19 cellular contexts compared by ENCODE assay signal in the genomic region with DNA sequence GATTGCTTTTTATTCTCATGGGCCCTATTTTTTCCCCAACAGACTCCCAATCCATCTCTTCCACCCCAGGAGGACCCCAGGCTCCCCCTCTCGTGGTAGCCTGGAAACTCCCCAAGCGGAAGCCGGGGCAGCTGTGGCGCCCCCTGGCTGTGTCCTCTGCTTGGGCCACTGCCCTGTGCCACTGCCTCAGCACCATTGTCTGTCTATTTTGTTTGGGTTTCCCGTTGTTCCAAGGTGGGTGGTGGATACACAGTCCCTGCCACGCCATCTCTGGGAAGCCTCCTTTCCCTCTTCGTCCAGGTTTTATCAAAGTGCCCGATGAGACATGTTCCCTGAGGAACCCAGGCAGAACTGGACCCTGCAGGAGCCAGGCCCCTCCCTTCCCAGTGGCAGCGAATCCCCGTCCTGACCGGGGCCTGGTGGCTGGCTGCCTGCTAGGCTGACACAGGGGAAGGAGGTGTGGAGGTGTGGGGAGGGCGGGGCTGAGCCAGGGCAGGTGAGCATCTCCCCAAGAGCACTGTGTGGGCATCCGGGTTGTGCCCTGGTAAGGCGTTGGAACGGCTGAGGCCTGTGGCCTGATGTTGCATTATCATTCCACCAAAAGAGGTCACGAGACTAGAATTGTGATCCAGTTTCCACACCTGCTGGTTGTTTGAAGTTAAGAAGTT.
DNase-seq lines count a peak whose midpoint lies in the region; ATAC-seq, FAIRE-seq and TF ChIP-seq lines count a peak whose summit lies in the region.
"Had no signal": no experiment of that assay in that cellular context is flagged by ENCODE, and none has a peak within 500 bp of the region (broad histone marks: within the 10 kb centered on the region; RNA-seq: fewer than 3 reads in every experiment).

No MANE protein-coding gene starts in this region.

- in situ Hi-C loops in K562 (cut with MboI) = no loop called here

- 7% methylated on average over 13 of the region's 16 CpGs for WGBS in K562 (ENCODE audit: insufficient coverage, low coverage, missing lambda C conversion rate)

- no peaks in the 10 kb centered on the region for H3K9me3 ChIP-seq in A673 (ENCODE audit: low read depth, low read length, poor library complexity, severe bottlenecking)
- no peaks in the 10 kb centered on the region for H3K9me3 ChIP-seq in K562 (replicated peaks; ENCODE audit: control insufficient read depth, insufficient read depth, low read depth, low read length)
- H3K9me3 ChIP-seq: MG63 had no signal

- TF ChIP-seq RAD21 in K562 (CRISPR knock-in tag; conservative IDR thresholded peaks at IDR 0.05 in 1 of 2, IDR thresholded peaks at IDR 0.05 in 1 of 2) = no peak

- H3K4me2 ChIP-seq in K562 (ENCODE audit: insufficient read depth, low read length) = no peak overlapping the region
- H3K4me2 ChIP-seq: KMS-11 had no signal

- BruUV-seq in A673 (replicated peaks; lab: Mats Ljungman, UMichigan) (no TSS peak), K562 (replicated peaks; lab: Mats Ljungman, UMichigan) (no TSS peak)

- intact Hi-C loops in A673 (cut with micrococcal nuclease; ENCODE audit: unreplicated experiment) (no loop called here), K562 (cut with micrococcal nuclease) (no loop called here)

- peak; percentile 59; the same call in 2 of the 3 replicates for ATAC-seq in K562
- no peak for ATAC-seq in HG02610 (IDR thresholded peaks at IDR 0.05; ENCODE audit: unreplicated experiment)

- no peak for TF ChIP-seq POLR2A in K562 (conservative IDR thresholded peaks at IDR 0.05)

- POLR2A ChIA-PET in A673 (lab: Charles Lee; ENCODE audit: low non-redundant PET) (no interaction called here), K562 (lab: Yijun Ruan, JAX) (no interaction called here)

- H4K20me1 ChIP-seq in K562 (replicated peaks; ENCODE audit: control insufficient read depth, insufficient read depth, low read length) = 0 out of 2 replicates have a peak, but pooled peaks cover 6% of the 10 kb centered on the region

- TF ChIP-seq EP300 in K562 (IDR thresholded peaks at IDR 0.05; ENCODE audit: low read length) = no peak

- TF ChIP-seq CTCF in A673 (conservative IDR thresholded peaks at IDR 0.05; ENCODE audit: low read depth, low read length) = peak; percentile 53
- TF ChIP-seq CTCF in K562 (IDR thresholded peaks at IDR 0.05 in 2 of 3, conservative IDR thresholded peaks at IDR 0.05 in 1 of 3; ENCODE audit: insufficient read depth in 2 of 3, low read depth in 1 of 3, low read length in 3 of 3) = peak; percentile 21 to 59 (median 35); a peak in 5 of 6 replicates

- DNase-seq in A673 (ENCODE audit: low spot score) (no peak), HTR-8/SVneo (ENCODE audit: insufficient read length, low spot score) (no peak), K562 (ENCODE audit: extremely low read depth in 1 of 4, low spot score in 3 of 4) (no peak), iPS-NIHi7 (ENCODE audit: extremely low spot score) (peak; percentile 46), NCI-H2029 (lab: John Stamatoyannopoulos, UW) (no peak), HuH-7 (ENCODE audit: low spot score) (no peak)
- no peak for DNase-seq in activated CD4-positive, CD25-positive, alpha-beta regulatory T cell (lab: John Stamatoyannopoulos, UW)
- DNase-seq: ACHN; CD4-positive, alpha-beta T cell; MG63; NCI-H1105; NCI-H187; NCI-H2171; NCI-H510A; NCI-H82 had no signal

- H3K27me3 ChIP-seq in A673 (replicated peaks; ENCODE audit: insufficient read depth, low read depth, low read length, poor library complexity) (peaks cover 8% of the 10 kb centered on the region), K562 (ENCODE audit: control insufficient read depth in 2 of 2, insufficient read depth in 2 of 2, low read length in 2 of 2) (peaks cover 0 to 21% of the 10 kb centered on the region in 2 experiments; a peak in 2 of 5 replicates)

- no peaks in the 10 kb centered on the region for H3K36me3 ChIP-seq in A673 (ENCODE audit: insufficient read depth, low read length, poor library complexity, severe bottlenecking)
- no peaks in the 10 kb centered on the region for H3K36me3 ChIP-seq in K562 (ENCODE audit: control insufficient read depth, insufficient read depth, low read length)
- H3K36me3 ChIP-seq: MG63 had no signal

- H3K27ac ChIP-seq in A673 (ENCODE audit: low read depth, low read length, poor library complexity, severe bottlenecking) = no peak overlapping the region
- no peak overlapping the region for H3K27ac ChIP-seq in K562 (ENCODE audit: extremely low read depth, low read depth, low read length)
- H3K27ac ChIP-seq: KMS-11 had no signal

- no peaks in the 10 kb centered on the region for H3K79me2 ChIP-seq in K562 (ENCODE audit: control insufficient read depth, insufficient read depth, low read length)

- no peaks in the 10 kb centered on the region for H3K4me1 ChIP-seq in A673 (ENCODE audit: insufficient read depth, low read length, poor library complexity, severe bottlenecking)
- H3K4me1 ChIP-seq in K562 (replicated peaks in 1 of 2; ENCODE audit: control insufficient read depth in 2 of 2, insufficient read depth in 2 of 2, low read length in 2 of 2) = no peaks in the 10 kb centered on the region

- FAIRE-seq in HTR-8/SVneo (lab: Jason Lieb, UNC) = peak; percentile 44
- no peak for FAIRE-seq in K562 (lab: Jason Lieb, UNC)
- FAIRE-seq: H54, RCC 7860 had no signal

- H3K9me1 ChIP-seq in K562 (ENCODE audit: control insufficient read depth, insufficient read depth, low read length) = no peaks in the 10 kb centered on the region

- no peak overlapping the region for H2AFZ ChIP-seq in K562 (ENCODE audit: low read depth, low read length)

- no peak overlapping the region for H3K9ac ChIP-seq in K562 (ENCODE audit: insufficient read depth in 1 of 2, low read depth in 2 of 2, low read length in 2 of 2)
- H3K9ac ChIP-seq: KMS-11 had no signal

- CTCF ChIA-PET in A673 (lab: Charles Lee) = no interaction called here
- CTCF ChIA-PET in K562 (lab: Yijun Ruan, JAX; ENCODE audit: low intra/inter-chr PET ratio) = no interaction called here

- H3K4me3 ChIP-seq in A673 (ENCODE audit: low read depth, low read length, poor library complexity, severe bottlenecking) (no peak overlapping the region), K562 (no peak overlapping the region)
- H3K4me3 ChIP-seq: MG63 had no signal

TF ChIP-seq in K562, 482 proteins besides CTCF, POLR2A, EP300 and RAD21:
- TF ChIP-seq, protein P1, sequence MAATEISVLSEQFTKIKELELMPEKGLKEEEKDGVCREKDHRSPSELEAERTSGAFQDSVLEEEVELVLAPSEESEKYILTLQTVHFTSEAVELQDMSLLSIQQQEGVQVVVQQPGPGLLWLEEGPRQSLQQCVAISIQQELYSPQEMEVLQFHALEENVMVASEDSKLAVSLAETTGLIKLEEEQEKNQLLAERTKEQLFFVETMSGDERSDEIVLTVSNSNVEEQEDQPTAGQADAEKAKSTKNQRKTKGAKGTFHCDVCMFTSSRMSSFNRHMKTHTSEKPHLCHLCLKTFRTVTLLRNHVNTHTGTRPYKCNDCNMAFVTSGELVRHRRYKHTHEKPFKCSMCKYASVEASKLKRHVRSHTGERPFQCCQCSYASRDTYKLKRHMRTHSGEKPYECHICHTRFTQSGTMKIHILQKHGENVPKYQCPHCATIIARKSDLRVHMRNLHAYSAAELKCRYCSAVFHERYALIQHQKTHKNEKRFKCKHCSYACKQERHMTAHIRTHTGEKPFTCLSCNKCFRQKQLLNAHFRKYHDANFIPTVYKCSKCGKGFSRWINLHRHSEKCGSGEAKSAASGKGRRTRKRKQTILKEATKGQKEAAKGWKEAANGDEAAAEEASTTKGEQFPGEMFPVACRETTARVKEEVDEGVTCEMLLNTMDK (IDR thresholded peaks at IDR 0.05; ENCODE audit: borderline replicate concordance, insufficient read depth, low read depth, low read length, poor library complexity, severe bottlenecking) = peak; percentile 57
- TF ChIP-seq L3MBTL2 (IDR thresholded peaks at IDR 0.05) = no peak
